Comparison of ENCODE assay signal across 8 cellular contexts in genomic region chr14:75002392-75003249, GRCh38. TPM values are rescaled to one million over a fixed set of nuclear protein-coding genes. Genes with fewer than 3 reads are reported as not detected.
A peak's percentile ranks its signal among the peaks of the same experiment; 100 is the strongest.
DNase-seq lines count a peak whose midpoint lies in the region; ATAC-seq, FAIRE-seq and TF ChIP-seq lines count a peak whose summit lies in the region.

Gene EIF2B2, plus strand, starts transcription at chr14:75002921. Its CDS starts 70 bp downstream, at chr14:75002991.

- H3K9ac ChIP-seq in Loucy (ENCODE audit: low read depth, low read length, poor library complexity, severe bottlenecking) = peak within 1 kb of the TSS; percentile 89

- peak within 1 kb of the TSS; percentile 96 to 97 for H3K27ac Mint-ChIP-seq in natural killer cell treated with Interleukin-12 subunit alpha and Interleukin-12 subunit beta and Interleukin-15 and Interleukin-18, amount 100 ng/mL, for 72 hours

- no peaks in the 10 kb centered on the region for H3K27me3 ChIP-seq in Loucy (ENCODE audit: insufficient read depth, low read length, poor library complexity, severe bottlenecking)

- H3K4me1 ChIP-seq in Loucy (ENCODE audit: insufficient read depth, low read length, poor library complexity, severe bottlenecking) = peaks cover 19% of the 10 kb centered on the region

- H4K20me1 ChIP-seq in Loucy (ENCODE audit: insufficient read depth, low read length, poor library complexity, severe bottlenecking) = peaks cover 7% of the 10 kb centered on the region

- H3K9me2 ChIP-seq in Loucy (replicated peaks; ENCODE audit: low read depth, low read length) = no peaks in the 10 kb centered on the region

- peaks cover 35 to 41% of the 10 kb centered on the region in 2 donors for H3K4me1 Mint-ChIP-seq in natural killer cell treated with Interleukin-12 subunit alpha and Interleukin-12 subunit beta and Interleukin-15 and Interleukin-18, amount 100 ng/mL, for 72 hours (ENCODE audit: low read depth in 2 of 2)

- no peaks in the 10 kb centered on the region for H3K9me3 Mint-ChIP-seq in natural killer cell treated with Interleukin-12 subunit alpha and Interleukin-12 subunit beta and Interleukin-15 and Interleukin-18, amount 100 ng/mL, for 72 hours

- H3K4me3 Mint-ChIP-seq in natural killer cell treated with Interleukin-12 subunit alpha and Interleukin-12 subunit beta and Interleukin-15 and Interleukin-18, amount 100 ng/mL, for 72 hours = peak within 1 kb of the TSS; percentile 94

- peak; percentile 99 for ATAC-seq in natural killer cell treated with Interleukin-12 subunit alpha and Interleukin-12 subunit beta and Interleukin-15 and Interleukin-18, amount 100 ng/mL, for 72 hours
- ATAC-seq in stimulated activated naive CD8-positive, alpha-beta T cell treated with anti-CD3 and anti-CD28 coated beads, Interleukin-15, Interleukin-2, amounts not matched to agents 100 U/mL and 50 U/mL, for 24 hours = peak; percentile 99

- H2AFZ ChIP-seq in Loucy (ENCODE audit: low read length) = peak within 1 kb of the TSS; percentile 89

- peak; percentile 98 for DNase-seq in EL
- DNase-seq in H54 (ENCODE audit: insufficient read length, low spot score) = peak; percentile 70
- DNase-seq in activated T-helper 9 cell treated with anti-CD3 and anti-CD28 coated beads, Interleukin-2, amount 50 U/mL, for 16 hours (ENCODE audit: low read depth) = peak; percentile 99
- DNase-seq in fibroblast of peridontal ligament (ENCODE audit: extremely low read depth) = peak; percentile 93
- peak; percentile 99 for DNase-seq in natural killer cell treated with Interleukin-12 subunit alpha and Interleukin-12 subunit beta and Interleukin-15 and Interleukin-18, amount 100 ng/mL, for 72 hours (ENCODE audit: low spot score)
- peak; percentile 99 for DNase-seq in stimulated activated naive CD8-positive, alpha-beta T cell treated with anti-CD3 and anti-CD28 coated beads, Interleukin-15, Interleukin-2, amounts not matched to agents 100 U/mL and 50 U/mL, for 24 hours

- H3K9me3 ChIP-seq in Loucy (ENCODE audit: insufficient read depth, low read depth, low read length) = no peaks in the 10 kb centered on the region

- H3K4me2 ChIP-seq in Loucy (ENCODE audit: low read depth, low read length, poor library complexity, severe bottlenecking) = peak within 1 kb of the TSS; percentile 94

- peak; percentile 53 for TF ChIP-seq POLR2A in H54 (IDR thresholded peaks at IDR 0.05; ENCODE audit: low read depth, low read length)
- peak; percentile 71 for TF ChIP-seq POLR2A in Raji (IDR thresholded peaks at IDR 0.05; ENCODE audit: insufficient read depth, low read depth, low read length)

- peaks cover 27% of the 10 kb centered on the region for H3K79me2 ChIP-seq in Loucy (ENCODE audit: insufficient read depth, low read length)

- TF ChIP-seq CTCF in Loucy (conservative IDR thresholded peaks at IDR 0.05; ENCODE audit: low read length) = no peak

- H3K36me3 Mint-ChIP-seq in natural killer cell treated with Interleukin-12 subunit alpha and Interleukin-12 subunit beta and Interleukin-15 and Interleukin-18, amount 100 ng/mL, for 72 hours = peaks cover 19% of the 10 kb centered on the region

- FAIRE-seq in H54 (lab: Jason Lieb, UNC) = peak; percentile 78

- peaks cover 14% of the 10 kb centered on the region; the same call in 1 of the 2 replicates for H3K36me3 ChIP-seq in Loucy (ENCODE audit: insufficient read depth, low read length)

- H3K4me3 ChIP-seq in Loucy (ENCODE audit: low read length, poor library complexity, severe bottlenecking) = peak within 1 kb of the TSS; percentile 95

- H3F3A ChIP-seq in Loucy (ENCODE audit: low read depth) = no peaks in the 10 kb centered on the region

- H3K27me3 Mint-ChIP-seq in natural killer cell treated with Interleukin-12 subunit alpha and Interleukin-12 subunit beta and Interleukin-15 and Interleukin-18, amount 100 ng/mL, for 72 hours = no peaks in the 10 kb centered on the region

RNA-seq across cellular contexts. Expression of gene EIF2B2, which starts in this region (rescaled TPM):
- 10 to 100 TPM; 60.2 to 68.0 TPM for total RNA-seq in natural killer cell treated with Interleukin-12 subunit alpha and Interleukin-12 subunit beta and Interleukin-15 and Interleukin-18, amount 100 ng/mL, for 72 hours

Comparison
In these comparisons a context has a peak if more than half of its experiments do, and no peak if none do; other contexts are left out.
1. Peak in every context shown above with its lines: DNase-seq, ATAC-seq and H3K4me3 ChIP-seq.